ENCODE assay signal across 8 cellular contexts in the genomic region with DNA sequence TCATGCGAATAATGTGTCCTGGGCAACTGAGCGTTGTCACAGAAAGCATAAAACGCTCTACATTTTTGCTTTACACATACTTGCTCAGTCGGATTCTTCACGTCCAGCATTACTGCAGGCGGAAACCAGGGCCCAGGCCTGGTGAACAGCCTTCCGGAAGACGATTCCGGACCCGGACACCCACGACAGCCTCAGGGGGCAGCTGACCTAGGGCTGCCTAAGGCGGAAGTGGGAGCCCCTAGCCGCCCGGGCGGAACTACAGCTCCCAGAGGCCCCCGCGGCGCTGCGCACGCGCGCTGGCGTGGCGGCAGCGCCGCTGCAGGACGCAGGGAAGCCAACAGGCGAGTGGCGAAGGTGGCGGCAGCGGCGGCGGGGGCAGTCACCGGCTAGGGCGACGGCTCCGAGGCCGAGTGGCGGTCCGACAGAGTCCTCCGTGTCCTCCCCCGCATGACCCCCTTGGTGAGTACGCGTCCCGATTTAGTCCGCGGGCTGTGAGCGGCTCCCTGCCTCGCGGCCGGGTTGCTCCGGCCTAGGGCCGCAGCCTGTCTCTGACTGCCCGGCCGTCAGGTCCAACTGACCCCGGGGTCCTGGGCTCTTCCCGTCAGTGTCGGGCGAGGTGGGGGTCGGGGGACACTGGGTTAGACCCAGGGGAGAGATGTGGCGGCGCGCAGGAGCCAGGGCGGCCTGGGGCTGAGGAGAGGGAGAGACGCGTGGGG. TPM values are rescaled to one million over a fixed set of nuclear protein-coding genes. Genes with fewer than 3 reads are reported as not detected.
A peak's percentile ranks its signal among the peaks of the same experiment; 100 is the strongest.
DNase-seq lines count a peak whose midpoint lies in the region; ATAC-seq and TF ChIP-seq lines count a peak whose summit lies in the region.

A gene with protein sequence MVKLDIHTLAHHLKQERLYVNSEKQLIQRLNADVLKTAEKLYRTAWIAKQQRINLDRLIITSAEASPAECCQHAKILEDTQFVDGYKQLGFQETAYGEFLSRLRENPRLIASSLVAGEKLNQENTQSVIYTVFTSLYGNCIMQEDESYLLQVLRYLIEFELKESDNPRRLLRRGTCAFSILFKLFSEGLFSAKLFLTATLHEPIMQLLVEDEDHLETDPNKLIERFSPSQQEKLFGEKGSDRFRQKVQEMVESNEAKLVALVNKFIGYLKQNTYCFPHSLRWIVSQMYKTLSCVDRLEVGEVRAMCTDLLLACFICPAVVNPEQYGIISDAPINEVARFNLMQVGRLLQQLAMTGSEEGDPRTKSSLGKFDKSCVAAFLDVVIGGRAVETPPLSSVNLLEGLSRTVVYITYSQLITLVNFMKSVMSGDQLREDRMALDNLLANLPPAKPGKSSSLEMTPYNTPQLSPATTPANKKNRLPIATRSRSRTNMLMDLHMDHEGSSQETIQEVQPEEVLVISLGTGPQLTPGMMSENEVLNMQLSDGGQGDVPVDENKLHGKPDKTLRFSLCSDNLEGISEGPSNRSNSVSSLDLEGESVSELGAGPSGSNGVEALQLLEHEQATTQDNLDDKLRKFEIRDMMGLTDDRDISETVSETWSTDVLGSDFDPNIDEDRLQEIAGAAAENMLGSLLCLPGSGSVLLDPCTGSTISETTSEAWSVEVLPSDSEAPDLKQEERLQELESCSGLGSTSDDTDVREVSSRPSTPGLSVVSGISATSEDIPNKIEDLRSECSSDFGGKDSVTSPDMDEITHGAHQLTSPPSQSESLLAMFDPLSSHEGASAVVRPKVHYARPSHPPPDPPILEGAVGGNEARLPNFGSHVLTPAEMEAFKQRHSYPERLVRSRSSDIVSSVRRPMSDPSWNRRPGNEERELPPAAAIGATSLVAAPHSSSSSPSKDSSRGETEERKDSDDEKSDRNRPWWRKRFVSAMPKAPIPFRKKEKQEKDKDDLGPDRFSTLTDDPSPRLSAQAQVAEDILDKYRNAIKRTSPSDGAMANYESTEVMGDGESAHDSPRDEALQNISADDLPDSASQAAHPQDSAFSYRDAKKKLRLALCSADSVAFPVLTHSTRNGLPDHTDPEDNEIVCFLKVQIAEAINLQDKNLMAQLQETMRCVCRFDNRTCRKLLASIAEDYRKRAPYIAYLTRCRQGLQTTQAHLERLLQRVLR (N-terminal part only) (plus strand): TSS at position 326 of the 716 bp plus-strand sequence. CDS start 37,096 bp downstream, outside the sequence.

- peaks cover 2% of the 10 kb centered on the region for H3K27me3 Mint-ChIP-seq in HFFc6 (ENCODE audit: insufficient read depth)
- no peaks in the 10 kb centered on the region for H3K27me3 Mint-ChIP-seq in activated naive CD4-positive, alpha-beta T cell treated with anti-CD3 and anti-CD28 coated beads, Interleukin-2, amount 50 U/mL, for 24 hours

- peak within 1 kb of the TSS; percentile 92 for H3K4me3 Mint-ChIP-seq in HFFc6
- H3K4me3 Mint-ChIP-seq in activated naive CD4-positive, alpha-beta T cell treated with anti-CD3 and anti-CD28 coated beads, Interleukin-2, amount 50 U/mL, for 24 hours = peak within 1 kb of the TSS; percentile 99

- H2AFZ ChIP-seq in osteoblast (ENCODE audit: low read length) = peak within 1 kb of the TSS; percentile 90

- H3K27me3 ChIP-seq in osteoblast (ENCODE audit: insufficient read depth, low read length) (no peaks in the 10 kb centered on the region), testis (no peaks in the 10 kb centered on the region)

- peaks cover 7% of the 10 kb centered on the region for H3K36me3 Mint-ChIP-seq in HFFc6 (ENCODE audit: low read depth)
- peaks cover 2% of the 10 kb centered on the region for H3K36me3 Mint-ChIP-seq in activated naive CD4-positive, alpha-beta T cell treated with anti-CD3 and anti-CD28 coated beads, Interleukin-2, amount 50 U/mL, for 24 hours

- H3K36me3 ChIP-seq in osteoblast (ENCODE audit: insufficient read depth, low read length) (peaks cover 9% of the 10 kb centered on the region), testis (ENCODE audit: low read depth, missing control alignments) (no peaks in the 10 kb centered on the region)

- H3K4me1 ChIP-seq in osteoblast (ENCODE audit: insufficient read depth, low read length) = peaks cover 5% of the 10 kb centered on the region
- H3K4me1 ChIP-seq in testis = peaks cover 3% of the 10 kb centered on the region

- 2 to 6% methylated on average over 17 to 65 of the region's 66 CpGs for WGBS in testis, 2 donors

- H3K9me3 ChIP-seq in osteoblast (ENCODE audit: low read depth, low read length) (no peaks in the 10 kb centered on the region), testis (no peaks in the 10 kb centered on the region)

- TF ChIP-seq CTCF in HFFc6 (IDR thresholded peaks at IDR 0.05) (peak; percentile 65), osteoblast (IDR thresholded peaks at IDR 0.05; ENCODE audit: extremely low read depth, low read depth, low read length) (peak; percentile 39), testis (IDR thresholded peaks at IDR 0.05) (peak; percentile 29 to 45 (median 35))

- TF ChIP-seq POLR2A in GM10847 (IDR thresholded peaks at IDR 0.05; ENCODE audit: extremely low read depth, insufficient read length) (peak; percentile 55), testis (IDR thresholded peaks at IDR 0.05) (no peak)

- H3K4me3 ChIP-seq in osteoblast (ENCODE audit: insufficient read depth, low read length) (peak within 1 kb of the TSS; percentile 100), testis (peak within 1 kb of the TSS; percentile 98 to 99)

- no peaks in the 10 kb centered on the region for H3K9me3 Mint-ChIP-seq in HFFc6
- H3K9me3 Mint-ChIP-seq in activated naive CD4-positive, alpha-beta T cell treated with anti-CD3 and anti-CD28 coated beads, Interleukin-2, amount 50 U/mL, for 24 hours = no peaks in the 10 kb centered on the region

- peak within 1 kb of the TSS; percentile 94 for H3K4me2 ChIP-seq in osteoblast (ENCODE audit: insufficient read depth, low read length)

- peak within 1 kb of the TSS; percentile 82 for H3K27ac Mint-ChIP-seq in HFFc6
- H3K27ac Mint-ChIP-seq in activated naive CD4-positive, alpha-beta T cell treated with anti-CD3 and anti-CD28 coated beads, Interleukin-2, amount 50 U/mL, for 24 hours = peak within 1 kb of the TSS; percentile 86

- intact Hi-C loops in testis (cut with DNase I; ENCODE audit: low total_unique reads) = no loop called here

- peaks cover 47% of the 10 kb centered on the region for H3K79me2 ChIP-seq in osteoblast (ENCODE audit: insufficient read depth, low read length)

- peaks cover 31% of the 10 kb centered on the region for H3K4me1 Mint-ChIP-seq in HFFc6 (ENCODE audit: low read depth)
- H3K4me1 Mint-ChIP-seq in activated naive CD4-positive, alpha-beta T cell treated with anti-CD3 and anti-CD28 coated beads, Interleukin-2, amount 50 U/mL, for 24 hours = peaks cover 35% of the 10 kb centered on the region

- H4K20me1 ChIP-seq in osteoblast (ENCODE audit: insufficient read depth, low read length) = peaks cover 17% of the 10 kb centered on the region

- DNase-seq in HFFc6 (peak; percentile 70), NAMALWA (ENCODE audit: low spot score) (peak; percentile 97), glomerular visceral epithelial cell (ENCODE audit: extremely low spot score) (peak; percentile 95), osteoblast (ENCODE audit: insufficient read length, low spot score, missing footprints) (peak; percentile 99), testis (peak; percentile 88)

- peak; percentile 100 for ATAC-seq in SK-N-SH treated with all-trans-retinoic acid at 6 μM for 48 hours

- peak within 1 kb of the TSS; percentile 34 for H3K27ac ChIP-seq in osteoblast (ENCODE audit: low read depth, low read length)
- peak within 1 kb of the TSS; percentile 85 to 89 for H3K27ac ChIP-seq in testis

TF ChIP-seq in SK-N-SH treated with all-trans-retinoic acid at 6 μM for 48 hours, 23 proteins besides CTCF, POLR2A, EP300 and RAD21:
- TF ChIP-seq, protein P1, sequence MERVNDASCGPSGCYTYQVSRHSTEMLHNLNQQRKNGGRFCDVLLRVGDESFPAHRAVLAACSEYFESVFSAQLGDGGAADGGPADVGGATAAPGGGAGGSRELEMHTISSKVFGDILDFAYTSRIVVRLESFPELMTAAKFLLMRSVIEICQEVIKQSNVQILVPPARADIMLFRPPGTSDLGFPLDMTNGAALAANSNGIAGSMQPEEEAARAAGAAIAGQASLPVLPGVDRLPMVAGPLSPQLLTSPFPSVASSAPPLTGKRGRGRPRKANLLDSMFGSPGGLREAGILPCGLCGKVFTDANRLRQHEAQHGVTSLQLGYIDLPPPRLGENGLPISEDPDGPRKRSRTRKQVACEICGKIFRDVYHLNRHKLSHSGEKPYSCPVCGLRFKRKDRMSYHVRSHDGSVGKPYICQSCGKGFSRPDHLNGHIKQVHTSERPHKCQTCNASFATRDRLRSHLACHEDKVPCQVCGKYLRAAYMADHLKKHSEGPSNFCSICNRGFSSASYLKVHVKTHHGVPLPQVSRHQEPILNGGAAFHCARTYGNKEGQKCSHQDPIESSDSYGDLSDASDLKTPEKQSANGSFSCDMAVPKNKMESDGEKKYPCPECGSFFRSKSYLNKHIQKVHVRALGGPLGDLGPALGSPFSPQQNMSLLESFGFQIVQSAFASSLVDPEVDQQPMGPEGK (CRISPR knock-in tag; IDR thresholded peaks at IDR 0.05; ENCODE audit: borderline replicate concordance) = no peak
- TF ChIP-seq RARB (CRISPR knock-in tag; IDR thresholded peaks at IDR 0.05) (no peak), ZFP30 (CRISPR knock-in tag; IDR thresholded peaks at IDR 0.05) (no peak), CSDC2 (CRISPR knock-in tag; IDR thresholded peaks at IDR 0.05) (no peak)

RNA-seq across cellular contexts. Expression of the gene that starts here (rescaled TPM):
- total RNA-seq in HFFc6 (2021; fragmentation: NEBNext Ultra II Directional; extraction: Animal tissue kit (Norgen Biotek cat#: 25700)) = 10 to 100 TPM; 27.7 to 37.7 (median 34.5) TPM
- total RNA-seq in osteoblast (74.0 and 80.3 TPM in 2 replicates), testis (10 to 100 TPM; 76.9 to 82.3 TPM)
- 80.0 TPM for polyA plus RNA-seq in testis (ENCODE audit: insufficient read depth, low read depth, low replicate concordance)

Comparison
In these comparisons a context has a peak if more than half of its experiments do, and no peak if none do; other contexts are left out.
1. Peak in every context shown above with its lines: DNase-seq, ATAC-seq, H3K4me3 ChIP-seq and H3K27ac ChIP-seq.